ENCODE assay signal across 24 cellular contexts in the genomic region with DNA sequence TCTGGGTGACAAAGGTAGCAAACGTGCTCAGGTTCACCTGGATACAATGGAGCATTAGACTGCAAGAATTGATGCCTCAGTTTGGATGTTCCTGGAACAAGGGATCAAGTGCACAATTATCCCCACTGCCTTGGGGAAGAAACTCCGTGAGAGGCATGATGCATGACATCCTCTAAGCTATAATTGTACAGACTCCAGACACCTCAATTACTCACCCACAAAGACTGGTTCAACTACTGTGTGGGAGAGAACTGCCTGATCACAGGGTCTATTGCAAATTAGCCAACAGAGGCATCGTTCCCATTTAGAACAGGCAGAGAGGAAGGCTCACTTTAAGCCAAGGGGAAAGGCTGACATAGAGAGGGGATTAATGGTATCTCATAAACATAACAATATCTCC. TPM values are rescaled to one million over a fixed set of nuclear protein-coding genes. Genes with fewer than 3 reads are reported as not detected.
DNase-seq lines count a peak whose midpoint lies in the region; ATAC-seq and TF ChIP-seq lines count a peak whose summit lies in the region.
"Had no signal": no experiment of that assay in that cellular context is flagged by ENCODE, and none has a peak within 500 bp of the region (broad histone marks: within the 10 kb centered on the region; RNA-seq: fewer than 3 reads in every experiment).

No MANE protein-coding gene starts in this region.

- H3K27me3 ChIP-seq in upper lobe of right lung, result no peaks in the 10 kb centered on the region
- H3K27me3 ChIP-seq: body of pancreas, tibial nerve had no signal

- H3K9me3 ChIP-seq in upper lobe of right lung, result no peaks in the 10 kb centered on the region
- H3K9me3 ChIP-seq: body of pancreas, tibial nerve had no signal

- no peak overlapping the region for H3K4me3 ChIP-seq in upper lobe of right lung
- H3K4me3 ChIP-seq: body of pancreas, tibial nerve had no signal

- intact Hi-C loops in upper lobe of right lung (cut with DNase I), result no loop called here

- H3K27ac ChIP-seq in upper lobe of right lung (no peak overlapping the region), substantia nigra (ENCODE audit: low read depth, low read length, poor library complexity, severe bottlenecking) (no peak overlapping the region)
- H3K27ac ChIP-seq: body of pancreas, WERI-Rb-1 had no signal

- H3K36me3 ChIP-seq in upper lobe of right lung, result no peaks in the 10 kb centered on the region
- H3K36me3 ChIP-seq: tibial nerve, WERI-Rb-1 had no signal

- DNase-seq in M059J (ENCODE audit: low read depth) (peak; percentile 54), astrocyte of the hippocampus (ENCODE audit: low read depth, low spot score) (peak; percentile 49), kidney tubule cell (ENCODE audit: low spot score) (peak; percentile 83), upper lobe of right lung (no peak), substantia nigra (lab: John Stamatoyannopoulos, UW) (no peak), A172 (ENCODE audit: low spot score) (no peak), NCI-H345 (lab: John Stamatoyannopoulos, UW) (no peak)
- DNase-seq: activated CD4-positive, alpha-beta T cell treated with anti-CD3 and anti-CD28 coated beads, Interleukin-2, amount 50 U/mL, for 1 hour; activated naive CD8-positive, alpha-beta T cell treated with anti-CD3 and anti-CD28 coated beads, Interleukin-2, amount 50 U/mL, for 24 hours; activated T-cell treated with anti-CD3 and anti-CD28 coated beads, Interleukin-2, amount 50 U/mL, for 4 hours; body of pancreas; CD4-positive, CD25-positive, alpha-beta regulatory T cell; DND-41; HCEC 1CT; left cardiac atrium; NCI-H510A treated with DMSO at 0.1 percent for 48 hours; SIG-M5; stimulated activated naive CD8-positive, alpha-beta T cell treated with anti-CD3 and anti-CD28 coated beads, Interleukin-15, amount 100 ng/mL, for 72 hours; SW 1271; T1000; WERI-Rb-1 had no signal

- no peak for TF ChIP-seq CTCF in upper lobe of right lung (IDR thresholded peaks at IDR 0.05)

- peak; percentile 72 for ATAC-seq in upper lobe of right lung
- ATAC-seq: activated naive CD8-positive, alpha-beta T cell treated with anti-CD3 and anti-CD28 coated beads, Interleukin-2, amount 50 U/mL, for 24 hours; activated T-cell treated with anti-CD3 and anti-CD28 coated beads, Interleukin-2, amount 50 U/mL, for 4 hours; body of pancreas; left cardiac atrium; Panc1; sciatic nerve; stimulated activated naive CD8-positive, alpha-beta T cell treated with anti-CD3 and anti-CD28 coated beads, Interleukin-15, amount 100 ng/mL, for 72 hours had no signal

- no peaks in the 10 kb centered on the region for H3K4me1 ChIP-seq in upper lobe of right lung

RNA-seq across cellular contexts. Expression of a gene that starts 43.5 kb away (rescaled TPM):
- total RNA-seq in M059J (2014; rRNA removed; shearing (Covaris generic)), result 9.9 and 13.9 TPM in 2 replicates
- total RNA-seq in upper lobe of right lung, result 31.6 TPM
- 1.7 and 2.5 TPM in 2 replicates for total RNA-seq in A172 (2014; rRNA removed; shearing (Covaris generic))

Comparison
In these comparisons a context has a peak if more than half of its experiments do, and no peak if none do; other contexts are left out.
1. DNase-seq: peak in M059J (single experiment), astrocyte of the hippocampus (single experiment) and kidney tubule cell (single experiment); none in upper lobe of right lung (single experiment), substantia nigra (0 of 49), A172 (single experiment) and NCI-H345 (single experiment).